ENCODE assay signal across 18 cellular contexts in genomic region chr11:84091212-84091986, GRCh38.
A peak's percentile ranks its signal among the peaks of the same experiment; 100 is the strongest.
DNase-seq lines count a peak whose midpoint lies in the region; ATAC-seq and TF ChIP-seq lines count a peak whose summit lies in the region.
"Had no signal": no experiment of that assay in that cellular context is flagged by ENCODE, and none has a peak within 500 bp of the region (broad histone marks: within the 10 kb centered on the region; RNA-seq: fewer than 3 reads in every experiment).

No MANE protein-coding gene starts in this region.

- no peaks in the 10 kb centered on the region for H3K27me3 Mint-ChIP-seq in WTC11 (ENCODE audit: low read depth)

- POLR2A ChIA-PET in WTC11 (lab: Charles Lee): no interaction called here

- H3K27ac Mint-ChIP-seq in WTC11: no peak overlapping the region

- ATAC-seq in WTC11: peak; percentile 77
- ATAC-seq in HG02884 (IDR thresholded peaks at IDR 0.05; ENCODE audit: unreplicated experiment): no peak
- ATAC-seq in psoas muscle: no peak

- no peaks in the 10 kb centered on the region for H3K27me3 ChIP-seq in psoas muscle (ENCODE audit: insufficient read depth in 3 of 3, low read length in 2 of 3)

- no peak overlapping the region for H3K27ac ChIP-seq in psoas muscle
- H3K27ac ChIP-seq: 22Rv1, C4-2B had no signal

- no peak overlapping the region for H3K4me3 ChIP-seq in psoas muscle

- WGBS in psoas muscle, 3 donors: 75 to 80% (median 77%) methylated on average over 7 of the region's 7 CpGs

- DNase-seq in Ammon's horn (ENCODE audit: low spot score): peak; percentile 46
- DNase-seq in WTC11 (ENCODE audit: low spot score): no peak
- peak; percentile 7 for DNase-seq in iPS-NIHi11 (ENCODE audit: low spot score)
- peak; percentile 53 for DNase-seq in mucosa of gallbladder (ENCODE audit: low spot score)
- DNase-seq in activated effector memory CD4-positive, alpha-beta T cell treated with Interleukin-2 at 50 U/mL for 16 hours: no peak
- no peak for DNase-seq in NCI-H2227 treated with DMSO at 0.1 percent for 48 hours (lab: John Stamatoyannopoulos, UW)
- no peak for DNase-seq in psoas muscle
- DNase-seq: COR-L47, DMS153, EL, KG1, NCI-H1048, NCI-H2107, NCI-H345, NCI-H69 had no signal

- intact Hi-C loops in psoas muscle (cut with DNase I): no loop called here

- H3K36me3 Mint-ChIP-seq in WTC11: no peaks in the 10 kb centered on the region

- no peaks in the 10 kb centered on the region for H3K36me3 ChIP-seq in psoas muscle (ENCODE audit: insufficient read depth in 1 of 2, low read depth in 1 of 2)

- H3K4me1 ChIP-seq in psoas muscle: no peaks in the 10 kb centered on the region

- no peaks in the 10 kb centered on the region for H3K9me3 ChIP-seq in psoas muscle

- no peak overlapping the region for H3K4me3 Mint-ChIP-seq in WTC11

- no peak for TF ChIP-seq CTCF in WTC11 (IDR thresholded peaks at IDR 0.05)
- no peak for TF ChIP-seq CTCF in psoas muscle (IDR thresholded peaks at IDR 0.05)

- CTCF ChIA-PET in WTC11 (lab: Charles Lee): interaction anchor here (0.9 kb wide), 1 partner anchor 255 kb away, joined by 3 read pairs; no protein-coding TSS in a partner anchor

- H3K4me1 Mint-ChIP-seq in WTC11: no peaks in the 10 kb centered on the region

- no peaks in the 10 kb centered on the region for H3K9me3 Mint-ChIP-seq in WTC11

TF ChIP-seq in WTC11, 78 proteins besides CTCF, POLR2A, EP300 and RAD21:
- TF ChIP-seq ZNF232 (CRISPR knock-in tag; IDR thresholded peaks at IDR 0.05): no peak
- TF ChIP-seq CREM (CRISPR knock-in tag; IDR thresholded peaks at IDR 0.05): no peak
- no peak for TF ChIP-seq AR (CRISPR knock-in tag; IDR thresholded peaks at IDR 0.05)
- no peak for TF ChIP-seq GABPB1 (CRISPR knock-in tag; IDR thresholded peaks at IDR 0.05)
- TF ChIP-seq ZNF671 (CRISPR knock-in tag; IDR thresholded peaks at IDR 0.05): no peak
- TF ChIP-seq, protein P1, sequence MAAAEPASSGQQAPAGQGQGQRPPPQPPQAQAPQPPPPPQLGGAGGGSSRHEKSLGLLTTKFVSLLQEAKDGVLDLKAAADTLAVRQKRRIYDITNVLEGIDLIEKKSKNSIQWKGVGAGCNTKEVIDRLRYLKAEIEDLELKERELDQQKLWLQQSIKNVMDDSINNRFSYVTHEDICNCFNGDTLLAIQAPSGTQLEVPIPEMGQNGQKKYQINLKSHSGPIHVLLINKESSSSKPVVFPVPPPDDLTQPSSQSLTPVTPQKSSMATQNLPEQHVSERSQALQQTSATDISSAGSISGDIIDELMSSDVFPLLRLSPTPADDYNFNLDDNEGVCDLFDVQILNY (CRISPR knock-in tag; IDR thresholded peaks at IDR 0.05): no peak
- no peak for TF ChIP-seq PRRX2 (CRISPR knock-in tag; IDR thresholded peaks at IDR 0.05)
- no peak for TF ChIP-seq ATF1 (CRISPR knock-in tag; IDR thresholded peaks at IDR 0.05)

Comparison
In these comparisons a context has a peak if more than half of its experiments do, and no peak if none do; other contexts are left out.
1. DNase-seq: peak in Ammon's horn (single experiment), iPS-NIHi11 (single experiment) and mucosa of gallbladder (single experiment); none in WTC11 (single experiment), activated effector memory CD4-positive, alpha-beta T cell treated with Interleukin-2 at 50 U/mL for 16 hours (single experiment), NCI-H2227 treated with DMSO at 0.1 percent for 48 hours (single experiment) and psoas muscle (0 of 2).